1 cellular context compared by ENCODE assay signal in genomic region chr19:47122359-47123335, GRCh38.
A peak's percentile ranks its signal among the peaks of the same experiment; 100 is the strongest.
TF ChIP-seq lines count a peak whose summit lies in the region.

No MANE protein-coding gene starts in this region.

TF ChIP-seq in SK-N-SH, 30 proteins besides CTCF, POLR2A, EP300 and RAD21 (continued from another document):
- TF ChIP-seq, protein P1, sequence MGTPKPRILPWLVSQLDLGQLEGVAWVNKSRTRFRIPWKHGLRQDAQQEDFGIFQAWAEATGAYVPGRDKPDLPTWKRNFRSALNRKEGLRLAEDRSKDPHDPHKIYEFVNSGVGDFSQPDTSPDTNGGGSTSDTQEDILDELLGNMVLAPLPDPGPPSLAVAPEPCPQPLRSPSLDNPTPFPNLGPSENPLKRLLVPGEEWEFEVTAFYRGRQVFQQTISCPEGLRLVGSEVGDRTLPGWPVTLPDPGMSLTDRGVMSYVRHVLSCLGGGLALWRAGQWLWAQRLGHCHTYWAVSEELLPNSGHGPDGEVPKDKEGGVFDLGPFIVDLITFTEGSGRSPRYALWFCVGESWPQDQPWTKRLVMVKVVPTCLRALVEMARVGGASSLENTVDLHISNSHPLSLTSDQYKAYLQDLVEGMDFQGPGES (IDR thresholded peaks at IDR 0.05; ENCODE audit: low read depth, low read length) = no peak
- TF ChIP-seq POLR2AphosphoS5 (IDR thresholded peaks at IDR 0.05; ENCODE audit: low read depth, low read length) (peak; percentile 25; the same call in 1 of the 2 replicates), FOSL2 (IDR thresholded peaks at IDR 0.05; ENCODE audit: borderline replicate concordance, low read depth) (peak; percentile 29; the same call in 1 of the 2 replicates), SIN3A (IDR thresholded peaks at IDR 0.05; ENCODE audit: borderline replicate concordance, low read depth, low read length) (no peak), GATA2 (CRISPR knock-in tag; IDR thresholded peaks at IDR 0.05) (no peak), TEAD4 (IDR thresholded peaks at IDR 0.05; ENCODE audit: borderline replicate concordance, insufficient read depth) (peak; percentile 75), JUND (IDR thresholded peaks at IDR 0.05) (peak; percentile 24; the same call in 1 of the 2 replicates), ELF1 (IDR thresholded peaks at IDR 0.05) (no peak), YY1 (IDR thresholded peaks at IDR 0.05; ENCODE audit: low read depth) (no peak), TCF12 (IDR thresholded peaks at IDR 0.05) (peak; percentile 79)
